Comparison of ENCODE assay signal across 8 cellular contexts in genomic region chr12:2944401-2945047, GRCh38. TPM values are rescaled to one million over a fixed set of nuclear protein-coding genes. Genes with fewer than 3 reads are reported as not detected.
DNase-seq lines count a peak whose midpoint lies in the region; TF ChIP-seq lines count a peak whose summit lies in the region.

No MANE protein-coding gene starts in this region.

- H3K9me3 ChIP-seq in Caco-2 (no peaks in the 10 kb centered on the region), Karpas-422 (ENCODE audit: low read length) (no peaks in the 10 kb centered on the region)

- no peak overlapping the region for H2AFZ ChIP-seq in Karpas-422 (ENCODE audit: low read length)

- H3K9me3 Mint-ChIP-seq in Caco-2 (ENCODE audit: unreplicated experiment), result no peaks in the 10 kb centered on the region
- no peaks in the 10 kb centered on the region for H3K9me3 Mint-ChIP-seq in brain

- no peak overlapping the region for H3K4me3 ChIP-seq in Caco-2 (ENCODE audit: low read depth, low read length)
- H3K4me3 ChIP-seq in Karpas-422 (ENCODE audit: low read length), result no peak overlapping the region

- POLR2A ChIA-PET in Caco-2 (lab: Charles Lee), result no interaction called here

- intact Hi-C loops in Caco-2 (cut with micrococcal nuclease; ENCODE audit: unreplicated experiment), result loop anchor here (1.0 kb wide), 3 partner anchors 54 to 98 kb away; partner anchors contain the start of gene TULP3

- no peak overlapping the region for H3K4me2 ChIP-seq in Karpas-422 (ENCODE audit: low read depth, low read length, poor library complexity, severe bottlenecking)

- no peaks in the 10 kb centered on the region; the same call in 1 of the 2 replicates for H3K36me3 ChIP-seq in Caco-2 (ENCODE audit: control insufficient read depth, insufficient read depth, low read length)
- no peaks in the 10 kb centered on the region for H3K36me3 ChIP-seq in Karpas-422 (ENCODE audit: insufficient read depth, low read length)

- no peaks in the 10 kb centered on the region for H3K27me3 ChIP-seq in Caco-2 (replicated peaks; ENCODE audit: control insufficient read depth, insufficient read depth, low read length)
- no peaks in the 10 kb centered on the region for H3K27me3 ChIP-seq in Karpas-422 (ENCODE audit: low read length)

- no TSS peak for BruUV-seq in Caco-2 (replicated peaks; lab: Mats Ljungman, UMichigan)

- H3K27ac ChIP-seq in Karpas-422 (ENCODE audit: low read length), result no peak overlapping the region

- CTCF ChIA-PET in Caco-2 (lab: Charles Lee), result interaction anchor here (0.6 to 2.5 kb wide), 12 partner anchors 11 to 132 kb away, joined by 3 to 25 read pairs (median 5); partner anchors contain the start of genes FOXM1, ITFG2, RHNO1 and TULP3

- H3K36me3 Mint-ChIP-seq in Caco-2 (ENCODE audit: insufficient read depth, unreplicated experiment) (peaks cover 9% of the 10 kb centered on the region), brain (peaks cover 3% of the 10 kb centered on the region)

- H3K27ac Mint-ChIP-seq in Caco-2 (ENCODE audit: unreplicated experiment) (no peak overlapping the region), brain (peak overlapping the region; percentile 37 to 81 (median 57))

- H3K79me2 ChIP-seq in Karpas-422 (ENCODE audit: low read length), result no peaks in the 10 kb centered on the region

- TF ChIP-seq CTCF in Caco-2 (IDR thresholded peaks at IDR 0.05; ENCODE audit: insufficient read depth in 1 of 2, low read depth in 1 of 2, low read length in 1 of 2, severe bottlenecking in 1 of 2, unreplicated experiment in 1 of 2), result peak; percentile 91 to 95
- peak; percentile 54 to 79 for TF ChIP-seq CTCF in brain (conservative IDR thresholded peaks at IDR 0.05)

- H3K4me1 Mint-ChIP-seq in Caco-2 (ENCODE audit: low read depth, unreplicated experiment) (no peaks in the 10 kb centered on the region), brain (peaks cover 11% of the 10 kb centered on the region)

- H3K27me3 Mint-ChIP-seq in Caco-2 (ENCODE audit: insufficient read depth, unreplicated experiment), result no peaks in the 10 kb centered on the region
- peaks cover 5% of the 10 kb centered on the region for H3K27me3 Mint-ChIP-seq in brain

- DNase-seq in Caco-2 (peak; percentile 83 to 86), Karpas-422 (peak; percentile 87), UCSD-AML1 (lab: John Stamatoyannopoulos, UW; ENCODE audit: unreplicated experiment) (peak; percentile 54), kidney glomerular epithelial cell (lab: John Stamatoyannopoulos, UW) (peak; percentile 17), NOMO-1 treated with dmso at 0.1 percent for 144 hours (lab: John Stamatoyannopoulos, UW; ENCODE audit: unreplicated experiment) (no peak), foreskin melanocyte (no peak)
- DNase-seq in stimulated activated CD4-positive, alpha-beta T cell treated with anti-CD3 and anti-CD28 coated beads, Interleukin-4, amount 100 ng/mL, for 24 hours, result peak; percentile 54

- no peak overlapping the region for H3K9ac ChIP-seq in Karpas-422 (ENCODE audit: low read length)

- no peaks in the 10 kb centered on the region for H3K9me2 ChIP-seq in Karpas-422 (replicated peaks; ENCODE audit: insufficient read depth, low read length)

- H3K4me3 Mint-ChIP-seq in Caco-2 (ENCODE audit: unreplicated experiment) (peak overlapping the region; percentile 59), brain (peak overlapping the region in 2 of 5 experiments; percentile 6 to 26)

- no peaks in the 10 kb centered on the region for H3K4me1 ChIP-seq in Caco-2
- no peaks in the 10 kb centered on the region for H3K4me1 ChIP-seq in Karpas-422 (ENCODE audit: low read length)

- H4K20me1 ChIP-seq in Karpas-422 (ENCODE audit: insufficient read depth, low read depth, low read length), result no peaks in the 10 kb centered on the region

RNA-seq across cellular contexts. Expression of gene TEAD4, which starts 14.7 kb away (rescaled TPM):
- 96.2 and 97.8 TPM in 2 replicates for total RNA-seq in Caco-2 (2022)
- not detected in 2 replicates for total RNA-seq in Karpas-422 (2014; rRNA removed; shearing (Covaris generic); ENCODE audit: low replicate concordance)
- polyA plus RNA-seq in brain (ENCODE audit: insufficient read depth, low read depth, low replicate concordance), result 6.1 TPM

RNA-seq across cellular contexts. Expression of gene TULP3, which starts 53.8 kb away (rescaled TPM):
- total RNA-seq in Caco-2 (2022), result 31.0 and 31.7 TPM in 2 replicates
- total RNA-seq in Karpas-422 (2014; rRNA removed; shearing (Covaris generic); ENCODE audit: low replicate concordance), result 11.7 and 14.1 TPM in 2 replicates
- polyA plus RNA-seq in brain (ENCODE audit: insufficient read depth, low read depth, low replicate concordance), result 29.8 TPM

Comparison
In these comparisons a context has a peak if more than half of its experiments do, and no peak if none do; other contexts are left out.
1. DNase-seq: peak in Caco-2 (2 of 2), Karpas-422 (single experiment), UCSD-AML1 (single experiment), kidney glomerular epithelial cell (single experiment) and stimulated activated CD4-positive, alpha-beta T cell treated with anti-CD3 and anti-CD28 coated beads, Interleukin-4, amount 100 ng/mL, for 24 hours (single experiment); none in NOMO-1 treated with dmso at 0.1 percent for 144 hours (single experiment) and foreskin melanocyte (single experiment).
2. RNA of gene TEAD4, which starts 14.7 kb away (total RNA-seq): 96.2 to 97.8 TPM in Caco-2; not detected in Karpas-422; every median in the first group is over 10 times any median in the second.